ENCODE assay signal across 8 cellular contexts in genomic region chr3:105827959-105828358, GRCh38. TPM values are rescaled to one million over a fixed set of nuclear protein-coding genes. Genes with fewer than 3 reads are reported as not detected.
DNase-seq lines count a peak whose midpoint lies in the region; ATAC-seq and TF ChIP-seq lines count a peak whose summit lies in the region.

No MANE protein-coding gene starts in this region.

- in situ Hi-C loops in astrocyte of the cerebellum (cut with HindIII; ENCODE audit: low sequenced_read_pairs), result no loop called here

- ATAC-seq in left lobe of liver (peak; percentile 44), GM21423 (IDR thresholded peaks at IDR 0.05; ENCODE audit: unreplicated experiment) (no peak)

- TF ChIP-seq CTCF in AG09319 (IDR thresholded peaks at IDR 0.05; ENCODE audit: low read depth, low read length) (peak; percentile 25), astrocyte of the cerebellum (IDR thresholded peaks at IDR 0.05; ENCODE audit: low read depth, low read length, missing control alignments) (peak; percentile 66), GM10266 (IDR thresholded peaks at IDR 0.05; ENCODE audit: control insufficient read depth, insufficient read depth, low read depth, missing control alignments) (no peak)

- DNase-seq in AG09319 (ENCODE audit: extremely low read depth, low read depth) (peak; percentile 12), HT-29 (ENCODE audit: low spot score) (peak; percentile 72), astrocyte of the cerebellum (ENCODE audit: low read depth) (peak; percentile 61), left lobe of liver (ENCODE audit: low spot score) (no peak), AML-193 (lab: John Stamatoyannopoulos, UW) (no peak), retina (no peak), GM10266 (ENCODE audit: extremely low spot score) (no peak)

- H3K4me3 ChIP-seq in astrocyte of the cerebellum (ENCODE audit: low read depth, low read length), result no peak overlapping the region

RNA-seq across cellular contexts. Expression of gene CBLB, which starts 40.9 kb away (rescaled TPM):
- total RNA-seq in HT-29 (2014; rRNA removed; shearing (Covaris generic)), result 3.8 and 8.3 TPM in 2 replicates
- 9.5 TPM for total RNA-seq in left lobe of liver

Comparison
In these comparisons a context has a peak if more than half of its experiments do, and no peak if none do; other contexts are left out.
1. DNase-seq: peak in AG09319 (single experiment), HT-29 (single experiment) and astrocyte of the cerebellum (single experiment); none in left lobe of liver (single experiment), AML-193 (0 of 2), retina (single experiment) and GM10266 (single experiment).